In genomic region chr6:129954749-129955431, GRCh38 we compare ENCODE assay signal across 26 cellular contexts.
A peak's percentile ranks its signal among the peaks of the same experiment; 100 is the strongest.
DNase-seq lines count a peak whose midpoint lies in the region; ATAC-seq, FAIRE-seq and TF ChIP-seq lines count a peak whose summit lies in the region.
"Had no signal": no experiment of that assay in that cellular context is flagged by ENCODE, and none has a peak within 500 bp of the region (broad histone marks: within the 10 kb centered on the region; RNA-seq: fewer than 3 reads in every experiment).

No MANE protein-coding gene starts in this region.

- H3K9me3 ChIP-seq in mammary epithelial cell (replicated peaks; ENCODE audit: insufficient read depth, low read length) (no peaks in the 10 kb centered on the region), keratinocyte (ENCODE audit: control insufficient read depth, low read depth, low read length) (no peaks in the 10 kb centered on the region), MG63 (no peaks in the 10 kb centered on the region), right cardiac atrium (ENCODE audit: control insufficient read depth, low read length) (no peaks in the 10 kb centered on the region)
- H3K9me3 ChIP-seq: adrenal gland, colonic mucosa, HAP-1, stomach, tibial artery had no signal

- intact Hi-C loops in mammary epithelial cell (cut with micrococcal nuclease) = no loop called here
- intact Hi-C loops in right cardiac atrium (cut with DNase I) = no loop called here

- peak; percentile 76 for FAIRE-seq in keratinocyte (lab: Jason Lieb, UNC)

- TF ChIP-seq CTCF in mammary epithelial cell (conservative IDR thresholded peaks at IDR 0.05 in 1 of 2, IDR thresholded peaks at IDR 0.05 in 1 of 2; ENCODE audit: extremely low read depth in 1 of 2, insufficient read depth in 1 of 2, low read depth in 1 of 2, low read length in 2 of 2) (no peak), keratinocyte (optimal IDR thresholded peaks at IDR 0.05 in 1 of 3, IDR thresholded peaks at IDR 0.05 in 1 of 3, conservative IDR thresholded peaks at IDR 0.05 in 1 of 3; ENCODE audit: extremely low read depth in 1 of 3, insufficient read depth in 2 of 3, low read length in 3 of 3) (no peak)

- DNase-seq in ELF-1 (ENCODE audit: low read depth, low spot score) (peak; percentile 12), HPDE6-E6E7 (ENCODE audit: extremely low spot score) (peak; percentile 35), mammary epithelial cell (peak; percentile 59), keratinocyte (ENCODE audit: low read depth, low spot score) (no peak), MG63 (no peak), right cardiac atrium (no peak), NCI-H1436 treated with DMSO at 0.1 percent for 48 hours (lab: John Stamatoyannopoulos, UW) (no peak)
- DNase-seq: activated CD4-positive, alpha-beta T cell treated with anti-CD3 and anti-CD28 coated beads, Interleukin-2, amount 50 U/mL, for 4 hours; activated naive CD4-positive, alpha-beta T cell treated with Interleukin-2 at 50 U/mL for 16 hours; adrenal gland; colonic mucosa; DMS153; effector CD8-positive, alpha-beta T cell; foreskin melanocyte; left colon; NCI-H1694 treated with DMSO at 0.1 percent for 48 hours; NCI-H69; nucleus accumbens; SIG-M5; stimulated activated CD8-positive, alpha-beta memory T cell treated with anti-CD3 and anti-CD28 coated beads, Interleukin-4, amount 100 ng/mL, for 48 hours; stomach; tibial artery had no signal

- H3K79me2 ChIP-seq in mammary epithelial cell (ENCODE audit: insufficient read depth, low read length) (no peaks in the 10 kb centered on the region), keratinocyte (ENCODE audit: control insufficient read depth, insufficient read depth, low read length) (no peaks in the 10 kb centered on the region)

- TSS peak; percentile 89 for BruUV-seq in mammary epithelial cell (replicated peaks; lab: Mats Ljungman, UMichigan)

- H3K36me3 ChIP-seq in mammary epithelial cell (ENCODE audit: insufficient read depth, low read length) = no peaks in the 10 kb centered on the region
- no peaks in the 10 kb centered on the region for H3K36me3 ChIP-seq in keratinocyte (ENCODE audit: control insufficient read depth in 2 of 2, extremely low read depth in 1 of 2, insufficient read depth in 2 of 2, low read length in 2 of 2)
- H3K36me3 ChIP-seq in MG63 = no peaks in the 10 kb centered on the region
- H3K36me3 ChIP-seq: adrenal gland, colonic mucosa, HAP-1, stomach, tibial artery had no signal

- H3K4me2 ChIP-seq in mammary epithelial cell (ENCODE audit: insufficient read depth, low read depth, low read length) (peak overlapping the region; percentile 72), keratinocyte (ENCODE audit: control insufficient read depth, extremely low read depth, insufficient read depth, low read depth, low read length) (peak overlapping the region; percentile 46)

- H3K4me1 ChIP-seq in mammary epithelial cell (ENCODE audit: insufficient read depth, low read length) (peaks cover 13% of the 10 kb centered on the region), keratinocyte (ENCODE audit: control insufficient read depth, extremely low read depth, insufficient read depth, low read length) (peaks cover 10% of the 10 kb centered on the region), right cardiac atrium (ENCODE audit: control insufficient read depth, insufficient read depth, low read length) (no peaks in the 10 kb centered on the region)
- H3K4me1 ChIP-seq: adrenal gland, colonic mucosa, HAP-1, stomach, tibial artery had no signal

- ATAC-seq in right cardiac atrium = no peak
- no peak for ATAC-seq in HG03045 (IDR thresholded peaks at IDR 0.05; ENCODE audit: unreplicated experiment)
- ATAC-seq: left colon, Panc1 had no signal

- in situ Hi-C loops in mammary epithelial cell (cut with MboI; ENCODE audit: low sequenced_read_pairs in 2 of 2) = no loop called here

- H2AFZ ChIP-seq in mammary epithelial cell (ENCODE audit: low read depth, low read length) (peak overlapping the region; percentile 96), keratinocyte (ENCODE audit: control insufficient read depth, low read length) (peak overlapping the region; percentile 88)

- CTCF ChIA-PET in mammary epithelial cell (lab: Charles Lee; ENCODE audit: low non-redundant PET) = interaction anchor here (0.6 kb wide), 1 partner anchor 80 kb away, joined by 5 read pairs; no protein-coding TSS in a partner anchor

- H4K20me1 ChIP-seq in mammary epithelial cell (ENCODE audit: insufficient read depth, low read length) (no peaks in the 10 kb centered on the region), keratinocyte (ENCODE audit: control insufficient read depth, extremely low read depth, insufficient read depth, low read length) (no peaks in the 10 kb centered on the region)

- dilution Hi-C loops in mammary epithelial cell (cut with HindIII; ENCODE audit: low sequenced_read_pairs) = loop anchor here (10.0 kb wide), 1 partner anchor 50 kb away; no protein-coding TSS in a partner anchor
- dilution Hi-C loops in keratinocyte (cut with MboI; ENCODE audit: extremely low pct_ligation_motif_present, low sequenced_read_pairs) = no loop called here

- WGBS in mammary epithelial cell (ENCODE audit: low coverage, missing lambda C conversion rate) = 18% methylated on average over 6 of the region's 8 CpGs
- WGBS in right cardiac atrium = 84% methylated on average over 8 of the region's 8 CpGs

- H3K27me3 ChIP-seq in mammary epithelial cell (ENCODE audit: insufficient read depth, low read length) = no peaks in the 10 kb centered on the region
- no peaks in the 10 kb centered on the region for H3K27me3 ChIP-seq in keratinocyte (ENCODE audit: control insufficient read depth, extremely low read depth, insufficient read depth, low read length)
- H3K27me3 ChIP-seq in MG63 = no peaks in the 10 kb centered on the region
- H3K27me3 ChIP-seq in right cardiac atrium (ENCODE audit: control insufficient read depth, insufficient read depth) = no peaks in the 10 kb centered on the region
- H3K27me3 ChIP-seq: adrenal gland, colonic mucosa, stomach, tibial artery had no signal

- no peak overlapping the region for H3K9ac ChIP-seq in mammary epithelial cell (ENCODE audit: insufficient read depth, low read length)
- no peak overlapping the region for H3K9ac ChIP-seq in keratinocyte (ENCODE audit: control insufficient read depth, extremely low read depth, insufficient read depth, low read length)

- H3K27ac ChIP-seq in mammary epithelial cell (ENCODE audit: insufficient read depth, low read depth, low read length) (peak overlapping the region; percentile 42), keratinocyte (ENCODE audit: control insufficient read depth, insufficient read depth, low read length) (no peak overlapping the region), right cardiac atrium (ENCODE audit: low read length) (no peak overlapping the region)
- H3K27ac ChIP-seq: adrenal gland, colonic mucosa, skin epidermis, stomach, tibial artery had no signal

- H3K4me3 ChIP-seq in mammary epithelial cell (replicated peaks in 1 of 3; ENCODE audit: insufficient read depth in 1 of 3, low read depth in 2 of 3, low read length in 3 of 3) (no peak overlapping the region), keratinocyte (ENCODE audit: control insufficient read depth in 2 of 3, extremely low read depth in 1 of 3, insufficient read depth in 2 of 3, low read depth in 1 of 3, low read length in 3 of 3) (no peak overlapping the region), MG63 (no peak overlapping the region), right cardiac atrium (ENCODE audit: low read length) (no peak overlapping the region)
- H3K4me3 ChIP-seq: adrenal gland, colonic mucosa, HAP-1, skin epidermis, stomach, tibial artery had no signal

- no peaks in the 10 kb centered on the region for H3K9me1 ChIP-seq in keratinocyte (ENCODE audit: control insufficient read depth, extremely low read depth, insufficient read depth, low read length)

Comparison
In these comparisons a context has a peak if more than half of its experiments do, and no peak if none do; other contexts are left out.
1. DNase-seq: peak in ELF-1 (single experiment), HPDE6-E6E7 (single experiment) and mammary epithelial cell (single experiment); none in keratinocyte (single experiment), MG63 (single experiment), right cardiac atrium (0 of 3) and NCI-H1436 treated with DMSO at 0.1 percent for 48 hours (single experiment).